ENCODE assay signal across 23 cellular contexts in the genomic region with DNA sequence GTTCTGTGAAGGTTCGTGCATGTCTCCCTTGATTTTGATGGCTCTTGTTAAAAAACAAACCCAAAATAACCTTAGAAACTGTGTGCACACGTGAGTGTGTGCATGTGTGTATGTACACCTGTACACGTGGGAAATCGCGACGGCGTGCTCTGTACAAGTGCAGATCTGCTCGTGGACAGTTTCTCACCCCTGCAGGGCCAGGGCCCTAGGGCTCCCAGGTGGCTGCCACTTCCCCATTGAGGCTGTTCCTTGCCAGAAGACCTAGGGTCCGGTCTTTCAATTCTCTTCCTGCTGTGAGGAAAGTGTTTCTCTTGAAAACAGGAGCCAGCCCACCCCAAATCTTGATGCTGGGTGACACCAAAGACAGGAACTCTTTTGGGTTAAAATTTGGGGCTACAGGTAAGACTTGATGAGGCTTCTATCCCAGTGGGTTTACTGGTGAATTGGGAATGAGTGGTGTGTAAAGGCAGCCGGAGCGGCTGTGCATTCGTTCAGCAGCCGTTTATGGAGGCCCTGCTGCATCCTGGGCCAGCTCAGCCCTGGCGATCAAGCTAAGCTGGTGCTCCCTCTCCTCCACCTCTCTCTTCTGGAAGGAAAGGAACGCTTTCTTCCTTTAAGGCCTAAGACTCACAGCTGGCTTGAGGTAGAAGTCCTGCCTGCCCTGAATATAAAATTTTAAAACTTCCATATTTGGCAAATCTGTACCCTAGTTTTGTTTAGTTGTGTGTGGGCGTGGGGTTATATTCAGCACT.
A peak's percentile ranks its signal among the peaks of the same experiment; 100 is the strongest.
DNase-seq lines count a peak whose midpoint lies in the region; ATAC-seq and TF ChIP-seq lines count a peak whose summit lies in the region.
"Had no signal": no experiment of that assay in that cellular context is flagged by ENCODE, and none has a peak within 500 bp of the region (broad histone marks: within the 10 kb centered on the region; RNA-seq: fewer than 3 reads in every experiment).

No MANE protein-coding gene starts in this region.

- H3K27me3 ChIP-seq in OCI-LY1 (ENCODE audit: insufficient read depth, low read length) = no peaks in the 10 kb centered on the region
- H3K27me3 ChIP-seq: gastrocnemius medialis had no signal

- H3K36me3 Mint-ChIP-seq in activated CD8-positive, alpha-beta T cell treated with anti-CD3 and anti-CD28 coated beads, Interleukin-2, amount 10 ng/mL, durations not matched to agents 7 days and 5 days (ENCODE audit: low read depth) = peaks cover 63% of the 10 kb centered on the region
- peaks cover 29% of the 10 kb centered on the region for H3K36me3 Mint-ChIP-seq in activated CD8-positive, alpha-beta T cell treated with anti-CD3 and anti-CD28 coated beads for 36 hours (ENCODE audit: low read depth)
- H3K36me3 Mint-ChIP-seq in nephron (ENCODE audit: low read depth) = no peaks in the 10 kb centered on the region

- H3K4me3 ChIP-seq in OCI-LY1 (ENCODE audit: low read depth, low read length, poor library complexity, severe bottlenecking) = no peak overlapping the region
- H3K4me3 ChIP-seq: gastrocnemius medialis, PC-9, psoas muscle had no signal

- no peaks in the 10 kb centered on the region for H3F3A ChIP-seq in OCI-LY1 (ENCODE audit: insufficient read depth, low read length)

- H3K27ac Mint-ChIP-seq in activated CD8-positive, alpha-beta T cell treated with anti-CD3 and anti-CD28 coated beads, Interleukin-2, amount 10 ng/mL, durations not matched to agents 7 days and 5 days = peak overlapping the region; percentile 47
- no peak overlapping the region for H3K27ac Mint-ChIP-seq in activated CD8-positive, alpha-beta T cell treated with anti-CD3 and anti-CD28 coated beads for 36 hours
- H3K27ac Mint-ChIP-seq in nephron = peak overlapping the region; percentile 97 to 99 (median 99)

- H2AFZ ChIP-seq in OCI-LY1 (ENCODE audit: low read length) = no peak overlapping the region
- H2AFZ ChIP-seq: PC-9 had no signal

- POLR2A ChIA-PET in activated CD8-positive, alpha-beta T cell treated with anti-CD3 and anti-CD28 coated beads, Interleukin-2, amount 10 ng/mL, durations not matched to agents 7 days and 5 days (lab: Charles Lee) = interaction anchor here (1.0 to 2.2 kb wide), 4 partner anchors 9 to 173 kb away, joined by 3 to 10 read pairs (median 4); partner anchors contain the start of gene SOCS1
- POLR2A ChIA-PET in activated CD8-positive, alpha-beta T cell treated with anti-CD3 and anti-CD28 coated beads for 36 hours (lab: Charles Lee) = interaction anchor here (1.9 kb wide), 1 partner anchor 12 kb away, joined by 7 read pairs; no protein-coding TSS in a partner anchor

- no peak for ATAC-seq in activated CD8-positive, alpha-beta T cell treated with anti-CD3 and anti-CD28 coated beads, Interleukin-2, amount 10 ng/mL, durations not matched to agents 7 days and 5 days
- ATAC-seq in activated CD8-positive, alpha-beta T cell treated with anti-CD3 and anti-CD28 coated beads for 36 hours = no peak
- ATAC-seq: gastrocnemius medialis, psoas muscle had no signal

- CTCF ChIA-PET in activated CD8-positive, alpha-beta T cell treated with anti-CD3 and anti-CD28 coated beads, Interleukin-2, amount 10 ng/mL, durations not matched to agents 7 days and 5 days (lab: Charles Lee) = interaction anchor here (0.9 to 1.1 kb wide), 3 partner anchors 9 to 18 kb away, joined by 3 read pairs; no protein-coding TSS in a partner anchor
- CTCF ChIA-PET in activated CD8-positive, alpha-beta T cell treated with anti-CD3 and anti-CD28 coated beads for 36 hours (lab: Charles Lee) = interaction anchor here (0.9 to 1.0 kb wide), 2 partner anchors 30 to 78 kb away, joined by 3 read pairs; no protein-coding TSS in a partner anchor

- H3K27me3 Mint-ChIP-seq in activated CD8-positive, alpha-beta T cell treated with anti-CD3 and anti-CD28 coated beads, Interleukin-2, amount 10 ng/mL, durations not matched to agents 7 days and 5 days (ENCODE audit: low read depth) = no peaks in the 10 kb centered on the region
- H3K27me3 Mint-ChIP-seq in activated CD8-positive, alpha-beta T cell treated with anti-CD3 and anti-CD28 coated beads for 36 hours = no peaks in the 10 kb centered on the region
- no peaks in the 10 kb centered on the region for H3K27me3 Mint-ChIP-seq in nephron (ENCODE audit: low read depth)

- H3K4me3 Mint-ChIP-seq in activated CD8-positive, alpha-beta T cell treated with anti-CD3 and anti-CD28 coated beads, Interleukin-2, amount 10 ng/mL, durations not matched to agents 7 days and 5 days = no peak overlapping the region
- H3K4me3 Mint-ChIP-seq in activated CD8-positive, alpha-beta T cell treated with anti-CD3 and anti-CD28 coated beads for 36 hours = no peak overlapping the region
- H3K4me3 Mint-ChIP-seq in nephron = no peak overlapping the region
- H3K4me3 Mint-ChIP-seq: mesothelial cell of epicardium had no signal

- no peaks in the 10 kb centered on the region for H3K79me2 ChIP-seq in OCI-LY1 (ENCODE audit: insufficient read depth, low read length)

- H3K9me2 ChIP-seq in OCI-LY1 (ENCODE audit: low read depth, low read length) = no peaks in the 10 kb centered on the region
- H3K9me2 ChIP-seq: SK-N-SH had no signal

- no peak overlapping the region for H3K4me2 ChIP-seq in OCI-LY1 (ENCODE audit: low read length)
- H3K4me2 ChIP-seq: PC-9, SK-N-SH had no signal

- H3K9me3 ChIP-seq in OCI-LY1 (ENCODE audit: low read length) = no peaks in the 10 kb centered on the region
- H3K9me3 ChIP-seq: gastrocnemius medialis, psoas muscle, SK-N-SH had no signal

- H3K4me1 Mint-ChIP-seq in activated CD8-positive, alpha-beta T cell treated with anti-CD3 and anti-CD28 coated beads, Interleukin-2, amount 10 ng/mL, durations not matched to agents 7 days and 5 days (ENCODE audit: low read depth) = peaks cover 90% of the 10 kb centered on the region
- peaks cover 71% of the 10 kb centered on the region for H3K4me1 Mint-ChIP-seq in activated CD8-positive, alpha-beta T cell treated with anti-CD3 and anti-CD28 coated beads for 36 hours (ENCODE audit: low read depth)
- H3K4me1 Mint-ChIP-seq in nephron = peaks cover 92% of the 10 kb centered on the region

- H3K9me3 Mint-ChIP-seq in activated CD8-positive, alpha-beta T cell treated with anti-CD3 and anti-CD28 coated beads, Interleukin-2, amount 10 ng/mL, durations not matched to agents 7 days and 5 days (ENCODE audit: insufficient read depth) = no peaks in the 10 kb centered on the region
- H3K9me3 Mint-ChIP-seq in activated CD8-positive, alpha-beta T cell treated with anti-CD3 and anti-CD28 coated beads for 36 hours = no peaks in the 10 kb centered on the region
- H3K9me3 Mint-ChIP-seq in nephron = no peaks in the 10 kb centered on the region
- H3K9me3 Mint-ChIP-seq: mesothelial cell of epicardium had no signal

- no peaks in the 10 kb centered on the region for H3K36me3 ChIP-seq in OCI-LY1 (ENCODE audit: insufficient read depth, low read length)
- H3K36me3 ChIP-seq: gastrocnemius medialis had no signal

- no peak overlapping the region for H3K9ac ChIP-seq in OCI-LY1 (ENCODE audit: low read length)
- H3K9ac ChIP-seq: SK-N-SH had no signal

- DNase-seq in activated CD8-positive, alpha-beta T cell treated with anti-CD3 and anti-CD28 coated beads, Interleukin-2, amount 10 ng/mL, durations not matched to agents 7 days and 5 days = no peak
- DNase-seq in activated CD8-positive, alpha-beta T cell treated with anti-CD3 and anti-CD28 coated beads for 36 hours = no peak
- no peak for DNase-seq in NK-92 treated with Interleukin-12 subunit alpha and Interleukin-12 subunit beta, amount 100 ng/mL, for 24 hours (lab: John Stamatoyannopoulos, UW)
- DNase-seq in AG08396 (ENCODE audit: low spot score) = no peak
- no peak for DNase-seq in HK-2 (ENCODE audit: unreplicated experiment)
- DNase-seq: ACHN; activated CD4-positive, alpha-beta T cell treated with anti-CD3 and anti-CD28 coated beads for 48 hours; activated CD8-positive, alpha-beta memory T cell treated with anti-CD3 and anti-CD28 coated beads, Interleukin-2, amount 50 U/mL, for 4 hours; activated naive CD4-positive, alpha-beta T cell treated with anti-CD3 and anti-CD28 coated beads, Interleukin-2, amount 50 U/mL, for 16 hours; gastrocnemius medialis; H7; Kasumi-1; NCI-H1417 treated with DMSO at 0.1 percent for 48 hours; NCI-H2081; NCI-H2227 treated with DMSO at 0.1 percent for 48 hours; NCI-H526; PC-9; psoas muscle; SK-N-SH; stimulated activated CD4-positive, alpha-beta T cell treated with anti-CD3 and anti-CD28 coated beads, Interleukin-4, amount 100 ng/mL, for 24 hours had no signal

- no peak for TF ChIP-seq CTCF in activated CD8-positive, alpha-beta T cell treated with anti-CD3 and anti-CD28 coated beads for 36 hours (IDR thresholded peaks at IDR 0.05)
- TF ChIP-seq CTCF in OCI-LY1 (IDR thresholded peaks at IDR 0.05; ENCODE audit: low read length) (no peak), nephron (IDR thresholded peaks at IDR 0.05; ENCODE audit: unreplicated experiment in 3 of 3) (no peak)

- intact Hi-C loops in activated CD8-positive, alpha-beta T cell treated with anti-CD3 and anti-CD28 coated beads for 36 hours (cut with micrococcal nuclease) = no loop called here

- H4K20me1 ChIP-seq in OCI-LY1 (ENCODE audit: insufficient read depth, low read length) = no peaks in the 10 kb centered on the region

- H3K4me1 ChIP-seq in OCI-LY1 (ENCODE audit: insufficient read depth, low read length, severe bottlenecking) = peaks cover 52% of the 10 kb centered on the region

- H3K27ac ChIP-seq in OCI-LY1 (ENCODE audit: low read depth, low read length, poor library complexity, severe bottlenecking) = peak overlapping the region; percentile 20
- H3K27ac ChIP-seq: gastrocnemius medialis, PC-9, psoas muscle had no signal
